Comparison of ENCODE assay signal across 26 cellular contexts in the genomic region with DNA sequence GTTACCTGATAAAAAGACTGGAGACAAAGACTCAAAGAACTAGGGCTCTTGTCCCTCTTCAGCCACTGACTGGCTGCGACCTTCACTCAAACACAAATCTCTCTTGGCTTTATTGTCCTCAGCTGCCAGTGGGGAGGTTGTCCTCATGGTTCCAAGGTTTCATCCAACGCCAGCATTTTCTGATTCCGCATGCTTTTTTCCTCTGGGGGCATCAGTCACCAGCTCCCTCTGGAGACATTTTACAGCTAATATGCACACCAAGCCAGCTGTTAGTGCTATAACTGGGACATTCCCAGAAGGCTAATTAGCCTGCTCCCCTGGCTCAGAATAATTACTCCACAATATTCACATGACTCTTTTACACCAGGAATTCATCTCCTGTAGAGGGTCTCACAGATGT.
"Had no signal": no experiment of that assay in that cellular context is flagged by ENCODE, and none has a peak within 500 bp of the region (broad histone marks: within the 10 kb centered on the region; RNA-seq: fewer than 3 reads in every experiment).

No MANE protein-coding gene starts in this region.

- H3K36me3 ChIP-seq: colonic mucosa, gastrocnemius medialis, lower lobe of right lung, neutrophil, prostate gland, right atrium auricular region, sigmoid colon, spleen, tibial artery, upper lobe of left lung, uterus had no signal

- H3K4me3 ChIP-seq: colonic mucosa, gastrocnemius medialis, lower lobe of right lung, prostate gland, right atrium auricular region, sigmoid colon, skin epidermis, spleen, testis, tibial artery, upper lobe of left lung, uterus had no signal

- H3K27ac Mint-ChIP-seq: endodermal cell; natural killer cell; stimulated activated memory B cell treated with anti-CD40 and anti-IgM and Interleukin-4, amounts not matched to agents 10 μg/mL and 1 μg/mL and 100 μg/mL, for 72 hours had no signal

- H3K9me3 Mint-ChIP-seq: natural killer cell; stimulated activated memory B cell treated with anti-CD40 and anti-IgM and Interleukin-4, amounts not matched to agents 10 μg/mL and 1 μg/mL and 100 μg/mL, for 72 hours had no signal

- H3K27me3 Mint-ChIP-seq: dendritic cell treated with granulocyte-macrophage colony-stimulating factor and Interleukin-4, amounts not matched to agents 40 ng/mL and 50 ng/mL, for 4 days; stimulated activated memory B cell treated with anti-CD40 and anti-IgM and Interleukin-4, amounts not matched to agents 10 μg/mL and 1 μg/mL and 100 μg/mL, for 72 hours had no signal

- DNase-seq: colonic mucosa; effector CD8-positive, alpha-beta T cell; endodermal cell; foreskin fibroblast; gastrocnemius medialis; head of caudate nucleus; left ventricle myocardium superior; lower lobe of right lung; natural killer cell; sigmoid colon; spleen; stimulated activated CD4-positive, alpha-beta T cell treated with anti-CD3 and anti-CD28 coated beads, Interleukin-4, amount 100 ng/mL, for 4 hours; stimulated activated naive CD8-positive, alpha-beta T cell treated with anti-CD3 and anti-CD28 coated beads, Interleukin-15, Interleukin-2, amounts not matched to agents 100 U/mL and 50 U/mL, for 24 hours; substantia nigra; testis; tibial artery; upper lobe of left lung; uterus had no signal

- H3K27me3 ChIP-seq: colonic mucosa, gastrocnemius medialis, neutrophil, right atrium auricular region, sigmoid colon, spleen, testis, tibial artery, upper lobe of left lung, uterus had no signal

- H3K4me1 ChIP-seq: colonic mucosa, gastrocnemius medialis, right atrium auricular region, sigmoid colon, spleen, testis, uterus had no signal

- H3K4me3 Mint-ChIP-seq: dendritic cell treated with granulocyte-macrophage colony-stimulating factor and Interleukin-4, amounts not matched to agents 40 ng/mL and 50 ng/mL, for 4 days; endodermal cell; natural killer cell; neural crest cell; stimulated activated memory B cell treated with anti-CD40 and anti-IgM and Interleukin-4, amounts not matched to agents 10 μg/mL and 1 μg/mL and 100 μg/mL, for 72 hours had no signal

- H3K27ac ChIP-seq: colonic mucosa, epithelial cell of prostate, gastrocnemius medialis, lower lobe of right lung, neutrophil, prostate gland, right atrium auricular region, sigmoid colon, skin epidermis, spleen, testis, tibial artery, upper lobe of left lung, uterus had no signal

- H3K9me3 ChIP-seq: colonic mucosa, gastrocnemius medialis, lower lobe of right lung, neutrophil, prostate gland, testis, tibial artery, upper lobe of left lung, uterus had no signal

- H3K4me1 Mint-ChIP-seq: endodermal cell, natural killer cell had no signal

- H3K36me3 Mint-ChIP-seq: natural killer cell had no signal
